ENCODE assay signal across 30 cellular contexts in genomic region chr20:21623074-21623780, GRCh38.
DNase-seq lines count a peak whose midpoint lies in the region; ATAC-seq, FAIRE-seq and TF ChIP-seq lines count a peak whose summit lies in the region.
"Had no signal": no experiment of that assay in that cellular context is flagged by ENCODE, and none has a peak within 500 bp of the region (broad histone marks: within the 10 kb centered on the region; RNA-seq: fewer than 3 reads in every experiment).

No MANE protein-coding gene starts in this region.

- TF ChIP-seq EP300 in K562 (IDR thresholded peaks at IDR 0.05; ENCODE audit: low read length), result no peak

- H3K27ac ChIP-seq in OCI-LY7 (ENCODE audit: low read depth, low read length, poor library complexity, severe bottlenecking), result peak overlapping the region; percentile 8
- H3K27ac ChIP-seq in K562 (ENCODE audit: extremely low read depth, low read depth, low read length), result no peak overlapping the region
- H3K27ac ChIP-seq in caudate nucleus (ENCODE audit: low read depth, low read length), result no peak overlapping the region
- H3K27ac ChIP-seq: body of pancreas, esophagus squamous epithelium, foreskin keratinocyte, heart left ventricle had no signal

- no peaks in the 10 kb centered on the region for H3K9me1 ChIP-seq in K562 (ENCODE audit: control insufficient read depth, insufficient read depth, low read length)

- 13% methylated on average over 2 of the region's 2 CpGs for WGBS in K562 (ENCODE audit: insufficient coverage, low coverage, missing lambda C conversion rate)

- no peak for TF ChIP-seq RAD21 in K562 (CRISPR knock-in tag; conservative IDR thresholded peaks at IDR 0.05 in 1 of 2, IDR thresholded peaks at IDR 0.05 in 1 of 2)

- intact Hi-C loops in OCI-LY7 (cut with micrococcal nuclease; ENCODE audit: unreplicated experiment), result no loop called here
- intact Hi-C loops in K562 (cut with micrococcal nuclease), result no loop called here

- H3K4me2 ChIP-seq in OCI-LY7 (ENCODE audit: low read length), result peak overlapping the region; percentile 25; the same call in 1 of the 2 replicates
- H3K4me2 ChIP-seq in K562 (ENCODE audit: insufficient read depth, low read length), result no peak overlapping the region

- H3K36me3 ChIP-seq in OCI-LY7 (ENCODE audit: insufficient read depth, low read length), result no peaks in the 10 kb centered on the region; the same call in 1 of the 2 replicates
- no peaks in the 10 kb centered on the region for H3K36me3 ChIP-seq in K562 (ENCODE audit: control insufficient read depth, insufficient read depth, low read length)
- H3K36me3 ChIP-seq: esophagus squamous epithelium, heart left ventricle, MG63 had no signal

- CTCF ChIA-PET in OCI-LY7 (lab: Charles Lee; ENCODE audit: unreplicated experiment) (no interaction called here), K562 (lab: Yijun Ruan, JAX; ENCODE audit: low intra/inter-chr PET ratio) (no interaction called here)

- no peak for TF ChIP-seq POLR2A in K562 (conservative IDR thresholded peaks at IDR 0.05)

- FAIRE-seq in K562 (lab: Jason Lieb, UNC), result no peak

- H3K27me3 Mint-ChIP-seq in progenitor cell of endocrine pancreas, result peaks cover 45% of the 10 kb centered on the region

- no peaks in the 10 kb centered on the region for H3K9me3 ChIP-seq in OCI-LY7 (ENCODE audit: low read length)
- H3K9me3 ChIP-seq in K562 (replicated peaks; ENCODE audit: control insufficient read depth, insufficient read depth, low read depth, low read length), result no peaks in the 10 kb centered on the region
- H3K9me3 ChIP-seq: body of pancreas, esophagus squamous epithelium, heart left ventricle, MG63 had no signal

- no peaks in the 10 kb centered on the region for H3K4me1 Mint-ChIP-seq in progenitor cell of endocrine pancreas (ENCODE audit: low read depth)
- H3K4me1 Mint-ChIP-seq: stimulated activated memory B cell treated with anti-CD40 and anti-IgM and Interleukin-4, amounts not matched to agents 10 μg/mL and 1 μg/mL and 100 μg/mL, for 72 hours had no signal

- peaks cover 6% of the 10 kb centered on the region for H3K9me3 Mint-ChIP-seq in progenitor cell of endocrine pancreas (ENCODE audit: low read depth)
- H3K9me3 Mint-ChIP-seq: activated T-helper 2 cell treated with anti-CD3 and anti-CD28 coated beads, Interferon-gamma antibody, Interleukin-2, Interleukin-4, amounts not matched to agents 10 μg/mL and 5 μg/mL and 100 μg/mL, durations not matched to agents 14 hours and 24 hours and 36 hours; T-helper 1 cell treated with Interleukin-12 subunit alpha and Interleukin-12 subunit beta and Interleukin-4 antibody, amounts not matched to agents 30 μg/mL and 1 μg/mL, for 36 hours; type B pancreatic cell had no signal

- no peak overlapping the region for H3K4me3 Mint-ChIP-seq in progenitor cell of endocrine pancreas (ENCODE audit: low read depth)
- H3K4me3 Mint-ChIP-seq: IgD-negative memory B cell; stimulated activated memory B cell treated with anti-CD40 and anti-IgM and Interleukin-4, amounts not matched to agents 10 μg/mL and 1 μg/mL and 100 μg/mL, for 72 hours; T-helper 1 cell treated with Interleukin-12 subunit alpha and Interleukin-12 subunit beta and Interleukin-4 antibody, amounts not matched to agents 30 μg/mL and 1 μg/mL, for 36 hours; type B pancreatic cell had no signal

- POLR2A ChIA-PET in OCI-LY7 (lab: Charles Lee), result interaction anchor here (0.6 to 2.2 kb wide), 8 partner anchors 11 to 495 kb away, joined by 3 to 6 read pairs (median 4); no protein-coding TSS in a partner anchor
- POLR2A ChIA-PET in K562 (lab: Yijun Ruan, JAX), result interaction anchor here (1.0 kb wide), 1 partner anchor 9 kb away, joined by 4 read pairs; no protein-coding TSS in a partner anchor

- in situ Hi-C loops in K562 (cut with MboI), result no loop called here

- H3K27ac Mint-ChIP-seq in progenitor cell of endocrine pancreas, result no peak overlapping the region
- H3K27ac Mint-ChIP-seq: activated T-helper 2 cell treated with anti-CD3 and anti-CD28 coated beads, Interferon-gamma antibody, Interleukin-2, Interleukin-4, amounts not matched to agents 10 μg/mL and 5 μg/mL and 100 μg/mL, durations not matched to agents 14 hours and 24 hours and 36 hours; IgD-negative memory B cell; naive thymus-derived CD4-positive, alpha-beta T cell; stimulated activated memory B cell treated with anti-CD40 and anti-IgM and Interleukin-4, amounts not matched to agents 10 μg/mL and 1 μg/mL and 100 μg/mL, for 72 hours; T-helper 1 cell treated with Interleukin-12 subunit alpha and Interleukin-12 subunit beta and Interleukin-4 antibody, amounts not matched to agents 30 μg/mL and 1 μg/mL, for 36 hours; type B pancreatic cell had no signal

- no TSS peak for BruUV-seq in OCI-LY7 (replicated peaks; lab: Mats Ljungman, UMichigan)
- BruUV-seq in K562 (replicated peaks; lab: Mats Ljungman, UMichigan), result no TSS peak

- TF ChIP-seq CTCF in OCI-LY7 (conservative IDR thresholded peaks at IDR 0.05; ENCODE audit: low read length) (no peak), K562 (IDR thresholded peaks at IDR 0.05 in 2 of 3, conservative IDR thresholded peaks at IDR 0.05 in 1 of 3; ENCODE audit: insufficient read depth in 2 of 3, low read depth in 1 of 3, low read length in 3 of 3) (no peak), progenitor cell of endocrine pancreas (IDR thresholded peaks at IDR 0.05; ENCODE audit: unreplicated experiment) (no peak)

- H3K9me2 ChIP-seq in OCI-LY7 (ENCODE audit: insufficient read depth, low read length), result no peaks in the 10 kb centered on the region

- H3K79me2 ChIP-seq in OCI-LY7 (ENCODE audit: insufficient read depth, low read depth, low read length) (no peaks in the 10 kb centered on the region), K562 (ENCODE audit: control insufficient read depth, insufficient read depth, low read length) (no peaks in the 10 kb centered on the region)

- no peaks in the 10 kb centered on the region for H3K27me3 ChIP-seq in K562 (ENCODE audit: control insufficient read depth in 2 of 2, insufficient read depth in 2 of 2, low read length in 2 of 2)
- H3K27me3 ChIP-seq: body of pancreas, foreskin keratinocyte, MG63 had no signal

- H3K4me1 ChIP-seq in OCI-LY7 (ENCODE audit: insufficient read depth, low read length, poor library complexity, severe bottlenecking), result peaks cover 40% of the 10 kb centered on the region
- H3K4me1 ChIP-seq in K562 (replicated peaks in 1 of 2; ENCODE audit: control insufficient read depth in 2 of 2, insufficient read depth in 2 of 2, low read length in 2 of 2), result no peaks in the 10 kb centered on the region; a peak in 1 of 5 replicates
- H3K4me1 ChIP-seq: body of pancreas, foreskin keratinocyte, heart left ventricle had no signal

- DNase-seq in CD1c-positive myeloid dendritic cell (ENCODE audit: extremely low spot score), result peak; percentile 23
- DNase-seq in Kasumi-1 (lab: John Stamatoyannopoulos, UW), result peak; percentile 74 to 76
- peak; percentile 23 for DNase-seq in OCI-LY7 (ENCODE audit: low spot score)
- DNase-seq in K562 (ENCODE audit: extremely low read depth in 1 of 4, low spot score in 3 of 4), result no peak
- DNase-seq in progenitor cell of endocrine pancreas (ENCODE audit: low spot score, unreplicated experiment), result no peak
- no peak for DNase-seq in caudate nucleus (lab: John Stamatoyannopoulos, UW)
- DNase-seq: activated CD4-positive, alpha-beta T cell treated with anti-CD3 and anti-CD28 coated beads for 48 hours; activated naive CD4-positive, alpha-beta T cell treated with anti-CD3 and anti-CD28 coated beads, Interleukin-2, amount 50 U/mL, for 16 hours; activated T-cell treated with anti-CD3 and anti-CD28 coated beads for 4 hours; body of pancreas; esophagus squamous epithelium; foreskin keratinocyte; heart left ventricle; MG63; midbrain; naive thymus-derived CD4-positive, alpha-beta T cell; NCI-H1436 treated with DMSO at 0.1 percent for 48 hours; NCI-H2081 treated with DMSO at 0.1 percent for 48 hours; NCI-H2227 treated with DMSO at 0.1 percent for 48 hours; NCI-H69; nucleus accumbens; stimulated activated CD4-positive, alpha-beta T cell treated with anti-CD3 and anti-CD28 coated beads, Interleukin-15, amount 100 ng/mL, for 24 hours had no signal

- no peak overlapping the region for H3K9ac ChIP-seq in K562 (ENCODE audit: insufficient read depth in 1 of 2, low read depth in 2 of 2, low read length in 2 of 2)

- H2AFZ ChIP-seq in OCI-LY7 (ENCODE audit: low read length) (peak overlapping the region; percentile 96), K562 (ENCODE audit: low read depth, low read length) (no peak overlapping the region)

- H3K36me3 Mint-ChIP-seq in progenitor cell of endocrine pancreas (ENCODE audit: insufficient read depth), result no peaks in the 10 kb centered on the region
- H3K36me3 Mint-ChIP-seq: naive thymus-derived CD4-positive, alpha-beta T cell; stimulated activated memory B cell treated with anti-CD40 and anti-IgM and Interleukin-4, amounts not matched to agents 10 μg/mL and 1 μg/mL and 100 μg/mL, for 72 hours; type B pancreatic cell had no signal

- no peaks in the 10 kb centered on the region for H4K20me1 ChIP-seq in OCI-LY7 (ENCODE audit: insufficient read depth, low read length)
- H4K20me1 ChIP-seq in K562 (replicated peaks; ENCODE audit: control insufficient read depth, insufficient read depth, low read length), result no peaks in the 10 kb centered on the region

- H3K4me3 ChIP-seq in OCI-LY7 (ENCODE audit: low read depth, low read length, poor library complexity, severe bottlenecking) (peak overlapping the region; percentile 11), K562 (no peak overlapping the region)
- H3K4me3 ChIP-seq: body of pancreas, esophagus squamous epithelium, heart left ventricle, MG63 had no signal

- ATAC-seq in K562, result no peak
- no peak for ATAC-seq in GM18520 (IDR thresholded peaks at IDR 0.05; ENCODE audit: unreplicated experiment)
- ATAC-seq in HG03196 (IDR thresholded peaks at IDR 0.05; ENCODE audit: unreplicated experiment), result no peak
- ATAC-seq: body of pancreas; foreskin keratinocyte; HCT116; heart left ventricle; naive thymus-derived CD4-positive, alpha-beta T cell; stimulated activated memory B cell treated with anti-CD40 and anti-IgM and Interleukin-4, amounts not matched to agents 10 μg/mL and 1 μg/mL and 100 μg/mL, for 72 hours had no signal

TF ChIP-seq in K562, 482 proteins besides CTCF, POLR2A, EP300 and RAD21 (continues in another document):
- TF ChIP-seq MAFK (IDR thresholded peaks at IDR 0.05; ENCODE audit: low read length) (no peak), NUFIP1 (IDR thresholded peaks at IDR 0.05; ENCODE audit: partially characterized antibody) (no peak), MTA3 (IDR thresholded peaks at IDR 0.05; ENCODE audit: borderline replicate concordance) (no peak), ZNF512 (tag; IDR thresholded peaks at IDR 0.05) (peak; percentile 83)

Comparison
In these comparisons a context has a peak if more than half of its experiments do, and no peak if none do; other contexts are left out.
1. DNase-seq: peak in CD1c-positive myeloid dendritic cell (single experiment), Kasumi-1 (2 of 2) and OCI-LY7 (single experiment); none in K562 (0 of 4), progenitor cell of endocrine pancreas (single experiment) and caudate nucleus (0 of 61).